Comparison of ENCODE assay signal across 15 cellular contexts in the genomic region with DNA sequence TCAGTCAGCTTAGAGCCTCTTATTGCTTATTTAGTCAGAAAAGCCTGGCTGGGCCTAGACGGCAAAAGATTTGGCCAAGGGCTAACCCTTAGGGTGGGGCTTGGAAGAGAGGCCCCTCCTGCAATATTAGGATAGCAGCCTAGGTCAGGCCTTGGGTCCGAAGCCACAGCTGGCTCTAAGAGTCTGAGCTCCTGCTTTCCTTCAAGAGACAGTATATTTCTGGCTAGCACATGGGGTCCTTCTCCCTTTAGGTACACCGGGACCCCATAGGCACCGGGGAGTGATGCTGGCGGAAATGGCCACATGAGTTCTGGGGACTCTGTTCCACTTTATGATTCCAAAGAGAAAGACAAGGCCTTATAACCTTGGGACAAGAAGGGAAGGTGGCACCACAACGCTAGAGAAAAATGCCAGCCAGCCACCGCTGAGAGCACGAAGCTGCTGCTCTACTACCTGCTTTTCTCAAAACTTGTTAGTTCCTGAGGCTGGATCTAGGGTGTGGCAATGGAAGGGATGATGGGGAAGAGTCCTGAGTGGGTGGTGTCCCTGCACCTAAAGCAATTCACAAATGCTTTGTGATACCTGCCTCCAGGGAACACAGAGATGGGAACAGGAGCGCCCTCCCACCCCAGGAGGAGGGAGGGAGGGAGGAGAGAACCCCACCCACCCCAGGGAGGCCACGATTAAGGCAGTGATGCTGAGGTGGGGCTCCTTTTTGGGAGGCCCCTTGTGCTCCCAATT.
"Had no signal": no experiment of that assay in that cellular context is flagged by ENCODE, and none has a peak within 500 bp of the region (broad histone marks: within the 10 kb centered on the region; RNA-seq: fewer than 3 reads in every experiment).

No MANE protein-coding gene starts in this region.

- ATAC-seq: activated CD4-positive, alpha-beta T cell treated with anti-CD3 and anti-CD28 coated beads for 36 hours; activated naive CD4-positive, alpha-beta T cell treated with anti-CD3 and anti-CD28 coated beads, Interleukin-2, amount 50 U/mL, for 72 hours; mucosa of descending colon; naive thymus-derived CD8-positive, alpha-beta T cell; T-cell had no signal

- H3K4me3 ChIP-seq: ascending aorta, colonic mucosa, mucosa of descending colon, prostate gland, SK-N-MC, thyroid gland had no signal

- H3K4me3 Mint-ChIP-seq: activated CD4-positive, alpha-beta T cell treated with anti-CD3 and anti-CD28 coated beads for 36 hours; immature natural killer cell; T-cell had no signal

- H3K27me3 Mint-ChIP-seq: activated CD4-positive, alpha-beta T cell treated with anti-CD3 and anti-CD28 coated beads for 36 hours; naive thymus-derived CD8-positive, alpha-beta T cell; T-cell had no signal

- H3K4me1 Mint-ChIP-seq: activated CD4-positive, alpha-beta T cell treated with anti-CD3 and anti-CD28 coated beads for 36 hours had no signal

- H3K27ac ChIP-seq: colonic mucosa, prostate gland, SK-N-MC, thyroid gland, VCaP had no signal

- H3K27ac Mint-ChIP-seq: activated CD4-positive, alpha-beta T cell treated with anti-CD3 and anti-CD28 coated beads for 36 hours; T-cell had no signal

- DNase-seq: activated CD4-positive, alpha-beta T cell treated with anti-CD3 and anti-CD28 coated beads for 36 hours; colonic mucosa; effector CD4-positive, alpha-beta T cell; immature natural killer cell; mucosa of descending colon; stimulated activated CD4-positive, alpha-beta T cell treated with anti-CD3 and anti-CD28 coated beads, Interleukin-4, amount 100 ng/mL, for 1 hour; stimulated activated CD8-positive, alpha-beta memory T cell treated with anti-CD3 and anti-CD28 coated beads, Interleukin-4, amount 100 ng/mL, for 48 hours; T-cell; thyroid gland had no signal

- H3K27me3 ChIP-seq: ascending aorta, colonic mucosa, thyroid gland had no signal

- H3K9me3 Mint-ChIP-seq: activated naive CD4-positive, alpha-beta T cell treated with anti-CD3 and anti-CD28 coated beads, Interleukin-2, amount 50 U/mL, for 72 hours; immature natural killer cell; naive thymus-derived CD8-positive, alpha-beta T cell; T-cell had no signal

- H3K9me3 ChIP-seq: ascending aorta, colonic mucosa, mucosa of descending colon, prostate gland, thyroid gland had no signal

- H3K36me3 Mint-ChIP-seq: activated naive CD4-positive, alpha-beta T cell treated with anti-CD3 and anti-CD28 coated beads, Interleukin-2, amount 50 U/mL, for 72 hours had no signal

- H3K4me1 ChIP-seq: prostate gland had no signal
